12 cellular contexts compared by ENCODE assay signal in genomic region chr3:38480093-38480445, GRCh38. TPM values are rescaled to one million over a fixed set of nuclear protein-coding genes. Genes with fewer than 3 reads are reported as not detected.
DNase-seq lines count a peak whose midpoint lies in the region; ATAC-seq and TF ChIP-seq lines count a peak whose summit lies in the region.
"Had no signal": no experiment of that assay in that cellular context is flagged by ENCODE, and none has a peak within 500 bp of the region (broad histone marks: within the 10 kb centered on the region; RNA-seq: fewer than 3 reads in every experiment).

No MANE protein-coding gene starts in this region.

- DNase-seq in WTC11 (ENCODE audit: low spot score) (no peak), mesothelial cell of epicardium (ENCODE audit: low spot score in 2 of 2, unreplicated experiment in 2 of 2) (no peak), NCI-H2081 (lab: John Stamatoyannopoulos, UW) (no peak), HuH-7 (ENCODE audit: low spot score) (no peak), GM19238 (ENCODE audit: insufficient read length, low spot score) (no peak)
- DNase-seq: DMS79, KG1 had no signal

- H3K4me3 Mint-ChIP-seq in WTC11 (no peak overlapping the region), mesothelial cell of epicardium (no peak overlapping the region)

- no peaks in the 10 kb centered on the region for H4K20me1 ChIP-seq in KMS-11 (ENCODE audit: insufficient read depth)

- H3K36me3 Mint-ChIP-seq in WTC11 (peaks cover 57% of the 10 kb centered on the region), mesothelial cell of epicardium (peaks cover 28% of the 10 kb centered on the region)

- no peak overlapping the region for H3K4me3 ChIP-seq in KMS-11 (IDR thresholded peaks at IDR 0.05; ENCODE audit: insufficient read depth, low read depth, low read length)
- H3K4me3 ChIP-seq: A549, GM23248 had no signal

- H3K27me3 Mint-ChIP-seq in WTC11 (ENCODE audit: low read depth) (no peaks in the 10 kb centered on the region), mesothelial cell of epicardium (ENCODE audit: low read depth) (no peaks in the 10 kb centered on the region)

- no peaks in the 10 kb centered on the region for H3K27me3 ChIP-seq in KMS-11 (ENCODE audit: insufficient read depth, low read depth)

- CTCF ChIA-PET in WTC11 (lab: Charles Lee): interaction anchor here (0.7 to 1.9 kb wide), 5 partner anchors 27 to 503 kb away, joined by 3 to 6 read pairs (median 3); partner anchors contain the start of gene XYLB

- ATAC-seq in WTC11: no peak
- no peak for ATAC-seq in GM21447 (IDR thresholded peaks at IDR 0.05; ENCODE audit: unreplicated experiment)

- no peak overlapping the region for H3K27ac ChIP-seq in C4-2B
- H3K27ac ChIP-seq in KMS-11: no peak overlapping the region
- H3K27ac ChIP-seq: A549, GM23248 had no signal

- H3K9me3 Mint-ChIP-seq in WTC11: no peaks in the 10 kb centered on the region
- H3K9me3 Mint-ChIP-seq in mesothelial cell of epicardium: no peaks in the 10 kb centered on the region

- H3K4me1 Mint-ChIP-seq in WTC11: peaks cover 10% of the 10 kb centered on the region
- no peaks in the 10 kb centered on the region for H3K4me1 Mint-ChIP-seq in mesothelial cell of epicardium

- H3K27ac Mint-ChIP-seq in WTC11 (no peak overlapping the region), mesothelial cell of epicardium (no peak overlapping the region)

- no peak overlapping the region for H3K9ac ChIP-seq in KMS-11
- H3K9ac ChIP-seq: GM23248 had no signal

- H3K79me2 ChIP-seq in KMS-11 (ENCODE audit: insufficient read depth, low read depth): no peaks in the 10 kb centered on the region

- H3K4me2 ChIP-seq in KMS-11: no peak overlapping the region
- H3K4me2 ChIP-seq: A549 had no signal

- H2AFZ ChIP-seq in KMS-11 (ENCODE audit: low read depth): no peak overlapping the region
- H2AFZ ChIP-seq: GM23248 had no signal

- TF ChIP-seq CTCF in C4-2B (conservative IDR thresholded peaks at IDR 0.05): peak; percentile 25
- 0 out of 2 replicates have a peak, but pooled peaks have one; percentile 0 for TF ChIP-seq CTCF in KMS-11 (conservative IDR thresholded peaks at IDR 0.05; ENCODE audit: low read depth, low read length)
- TF ChIP-seq CTCF in WTC11 (IDR thresholded peaks at IDR 0.05): 0 out of 2 replicates have a peak, but pooled peaks have one; percentile 5
- peak; percentile 12 for TF ChIP-seq CTCF in mesothelial cell of epicardium (IDR thresholded peaks at IDR 0.05; ENCODE audit: unreplicated experiment)

- no peaks in the 10 kb centered on the region for H3K36me3 ChIP-seq in KMS-11 (ENCODE audit: insufficient read depth)

- H3K4me1 ChIP-seq in KMS-11 (ENCODE audit: low read depth, poor library complexity, severe bottlenecking): no peaks in the 10 kb centered on the region
- H3K4me1 ChIP-seq: A549 had no signal

- POLR2A ChIA-PET in WTC11 (lab: Charles Lee): no interaction called here

TF ChIP-seq in WTC11, 78 proteins besides CTCF, POLR2A, EP300 and RAD21:
- TF ChIP-seq EMX1 (CRISPR knock-in tag; IDR thresholded peaks at IDR 0.05): no peak
- TF ChIP-seq CREM (CRISPR knock-in tag; IDR thresholded peaks at IDR 0.05): no peak
- TF ChIP-seq ZSCAN18 (CRISPR knock-in tag; IDR thresholded peaks at IDR 0.05): no peak
- TF ChIP-seq E2F5 (CRISPR knock-in tag; IDR thresholded peaks at IDR 0.05): no peak
- no peak for TF ChIP-seq ATF6 (CRISPR knock-in tag; IDR thresholded peaks at IDR 0.05)
- TF ChIP-seq MLX (CRISPR knock-in tag; IDR thresholded peaks at IDR 0.05): no peak
- TF ChIP-seq ZNF423 (CRISPR knock-in tag; IDR thresholded peaks at IDR 0.05): no peak
- TF ChIP-seq CBFB (CRISPR knock-in tag; IDR thresholded peaks at IDR 0.05; ENCODE audit: low read depth): no peak
- no peak for TF ChIP-seq ATF3 (CRISPR knock-in tag; conservative IDR thresholded peaks at IDR 0.05)
- no peak for TF ChIP-seq ZBTB21 (CRISPR knock-in tag; IDR thresholded peaks at IDR 0.05; ENCODE audit: borderline replicate concordance)
- TF ChIP-seq ZNF396 (CRISPR knock-in tag; IDR thresholded peaks at IDR 0.05; ENCODE audit: borderline replicate concordance): no peak
TF ChIP-seq in WTC11: peak in this region for 0.

RNA-seq across cellular contexts. Expression of gene EXOG, which starts 16.1 kb away (rescaled TPM):
- 12.2 to 13.7 TPM (median 12.9 TPM) in 3 replicates for total RNA-seq in WTC11 (2021)
- total RNA-seq in mesothelial cell of epicardium: 17.4 to 19.5 TPM (median 18.6 TPM) in 3 replicates

RNA-seq across cellular contexts. Expression of gene ACVR2B, which starts 26.4 kb away (rescaled TPM):
- 104 to 117 TPM (median 112 TPM) in 3 replicates for total RNA-seq in WTC11 (2021)
- 45.5 to 50.4 TPM (median 49.9 TPM) in 3 replicates for total RNA-seq in mesothelial cell of epicardium
